In the genomic region with DNA sequence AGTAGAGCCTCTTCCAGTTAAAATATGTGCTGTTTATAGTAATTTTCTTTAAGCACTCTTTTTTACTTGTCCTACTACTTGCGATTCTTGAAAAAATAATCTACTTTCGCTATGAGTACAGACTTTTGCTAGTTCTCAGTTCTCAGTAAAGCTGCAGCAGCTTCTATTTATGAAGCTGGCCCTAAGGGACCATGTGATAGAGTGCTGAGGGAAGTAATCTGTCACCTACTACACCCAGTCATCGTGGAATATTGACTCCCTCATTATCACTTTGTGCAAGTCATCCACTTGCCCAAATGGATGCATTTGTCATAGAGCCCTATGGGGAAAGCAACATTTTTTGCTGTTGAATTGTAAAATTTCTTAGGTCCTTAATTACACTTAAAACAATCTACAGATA, we compare ENCODE assay signal across 14 cellular contexts.
"Had no signal": no experiment of that assay in that cellular context is flagged by ENCODE, and none has a peak within 500 bp of the region (broad histone marks: within the 10 kb centered on the region; RNA-seq: fewer than 3 reads in every experiment).

No MANE protein-coding gene starts in this region.

- H3K4me3 ChIP-seq: psoas muscle had no signal

- H3K27ac ChIP-seq: psoas muscle had no signal

- H3K4me1 ChIP-seq: psoas muscle had no signal

- ATAC-seq: activated T-cell treated with anti-CD3 and anti-CD28 coated beads, Interleukin-2, amount 50 U/mL, for 4 hours; left colon; natural killer cell treated with Interleukin-12 subunit alpha and Interleukin-12 subunit beta and Interleukin-15 and Interleukin-18, amount 100 ng/mL, for 72 hours had no signal

- H3K9me3 ChIP-seq: psoas muscle had no signal

- DNase-seq: activated CD4-positive, alpha-beta memory T cell treated with anti-CD3 and anti-CD28 coated beads for 36 hours; activated CD4-positive, alpha-beta T cell treated with anti-CD3 and anti-CD28 coated beads for 1 hour; activated gamma-delta T cell; activated naive CD8-positive, alpha-beta T cell treated with anti-CD3 and anti-CD28 coated beads for 36 hours; activated T-cell treated with anti-CD3 and anti-CD28 coated beads, Interleukin-2, amount 50 U/mL, for 4 hours; anterior cingulate cortex; endodermal cell; left colon; mammary epithelial cell; psoas muscle; stimulated activated CD4-positive, alpha-beta T cell treated with anti-CD3 and anti-CD28 coated beads, Interleukin-4, amount 100 ng/mL, for 1 hour; stimulated activated CD8-positive, alpha-beta memory T cell treated with anti-CD3 and anti-CD28 coated beads, Interleukin-4, amount 100 ng/mL, for 48 hours; T-helper 2 cell had no signal
